In the genomic region with DNA sequence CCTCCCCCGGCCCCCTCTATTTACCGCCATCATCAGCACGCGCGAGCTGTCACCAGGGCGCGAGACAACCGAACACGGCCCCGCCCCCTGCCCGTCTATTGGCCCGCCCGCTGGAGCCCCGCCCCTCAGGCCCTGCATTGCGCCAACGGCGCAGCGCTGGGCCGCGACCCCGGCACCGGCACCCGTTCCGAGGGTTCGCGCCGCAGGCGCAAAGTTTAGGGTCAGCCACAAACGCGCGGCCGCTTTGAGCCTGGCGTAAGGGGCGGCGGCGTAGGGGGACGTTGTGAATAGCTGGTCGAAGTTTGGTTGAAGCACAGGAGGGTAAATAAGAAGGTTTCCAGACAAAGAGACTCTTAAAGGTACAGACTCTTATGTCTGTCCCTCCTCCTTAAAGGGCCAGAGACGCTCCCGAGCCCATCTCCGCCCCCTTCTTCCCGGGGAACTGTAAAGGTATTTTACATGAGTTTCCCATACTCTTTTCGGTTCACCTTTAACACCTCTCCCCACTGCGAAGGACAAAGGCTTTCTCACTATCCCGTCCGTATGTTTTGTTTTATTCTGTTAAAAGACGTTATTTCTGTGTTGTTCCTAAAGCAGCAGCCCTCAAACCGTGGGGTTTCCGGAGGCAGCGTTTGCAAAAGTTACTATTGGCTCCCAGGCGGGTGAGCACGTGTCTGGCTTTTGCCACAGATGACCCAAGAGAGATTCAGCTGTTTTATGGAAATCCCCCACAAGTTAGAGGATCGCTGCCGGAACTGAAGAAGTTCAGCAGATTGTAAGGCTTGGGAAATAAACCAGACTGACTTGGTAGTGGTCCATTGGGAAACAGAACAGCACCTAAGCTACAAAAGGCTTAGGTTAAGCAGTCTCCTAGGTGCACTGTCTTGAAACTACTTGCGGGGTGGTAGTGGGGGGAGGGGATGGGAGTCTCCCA, we compare ENCODE assay signal across 8 cellular contexts. TPM values are rescaled to one million over a fixed set of nuclear protein-coding genes. Genes with fewer than 3 reads are reported as not detected.
DNase-seq lines count a peak whose midpoint lies in the region; ATAC-seq, FAIRE-seq and TF ChIP-seq lines count a peak whose summit lies in the region.

Gene USP49 (minus strand): TSS at position 76 of the 934 bp plus-strand sequence. CDS start 88,392 bp downstream, outside the sequence.

- peak within 1 kb of the TSS; percentile 89 for H3K27ac Mint-ChIP-seq in activated naive CD8-positive, alpha-beta T cell treated with anti-CD3 and anti-CD28 coated beads, Interleukin-2, amount 50 U/mL, for 24 hours
- peak within 1 kb of the TSS; percentile 96 for H3K27ac Mint-ChIP-seq in progenitor cell of endocrine pancreas

- H3K9me3 ChIP-seq in SU-DHL-6 (ENCODE audit: insufficient read depth, low read length), result no peaks in the 10 kb centered on the region

- intact Hi-C loops in left cardiac atrium (cut with DNase I), result no loop called here

- H3K27ac ChIP-seq in SU-DHL-6 (ENCODE audit: low read depth, low read length), result peak within 1 kb of the TSS; percentile 86

- H3K27me3 Mint-ChIP-seq in activated naive CD8-positive, alpha-beta T cell treated with anti-CD3 and anti-CD28 coated beads, Interleukin-2, amount 50 U/mL, for 24 hours, result no peaks in the 10 kb centered on the region
- H3K27me3 Mint-ChIP-seq in progenitor cell of endocrine pancreas, result no peaks in the 10 kb centered on the region

- TF ChIP-seq CTCF in SU-DHL-6 (IDR thresholded peaks at IDR 0.05; ENCODE audit: insufficient read depth, low read length, poor library complexity, severe bottlenecking) (no peak), progenitor cell of endocrine pancreas (IDR thresholded peaks at IDR 0.05; ENCODE audit: unreplicated experiment) (no peak)

- no peaks in the 10 kb centered on the region for H3K9me2 ChIP-seq in SU-DHL-6 (replicated peaks; ENCODE audit: insufficient read depth, low read length)

- H2AFZ ChIP-seq in SU-DHL-6 (ENCODE audit: low read depth, low read length, severe bottlenecking), result peak within 1 kb of the TSS; percentile 79

- 0 out of 2 replicates have a peak, but pooled peaks cover 16% of the 10 kb centered on the region for H4K20me1 ChIP-seq in SU-DHL-6 (ENCODE audit: low read depth, low read length)

- H3K4me1 Mint-ChIP-seq in activated naive CD8-positive, alpha-beta T cell treated with anti-CD3 and anti-CD28 coated beads, Interleukin-2, amount 50 U/mL, for 24 hours, result peaks cover 9% of the 10 kb centered on the region
- peaks cover 13% of the 10 kb centered on the region for H3K4me1 Mint-ChIP-seq in progenitor cell of endocrine pancreas (ENCODE audit: low read depth)

- FAIRE-seq in GM12892 (lab: Jason Lieb, UNC), result peak; percentile 92

- peaks cover 44% of the 10 kb centered on the region for H3F3A ChIP-seq in SU-DHL-6 (ENCODE audit: insufficient read depth)

- H3K79me2 ChIP-seq in SU-DHL-6 (ENCODE audit: insufficient read depth, low read length), result peaks cover 41% of the 10 kb centered on the region

- no peaks in the 10 kb centered on the region for H3K36me3 Mint-ChIP-seq in activated naive CD8-positive, alpha-beta T cell treated with anti-CD3 and anti-CD28 coated beads, Interleukin-2, amount 50 U/mL, for 24 hours (ENCODE audit: low read depth)
- no peaks in the 10 kb centered on the region for H3K36me3 Mint-ChIP-seq in progenitor cell of endocrine pancreas (ENCODE audit: insufficient read depth)

- peak within 1 kb of the TSS; percentile 87 for H3K9ac ChIP-seq in SU-DHL-6 (ENCODE audit: low read length)

- H3K4me3 Mint-ChIP-seq in activated naive CD8-positive, alpha-beta T cell treated with anti-CD3 and anti-CD28 coated beads, Interleukin-2, amount 50 U/mL, for 24 hours, result no peak within 1 kb of the TSS
- H3K4me3 Mint-ChIP-seq in progenitor cell of endocrine pancreas (ENCODE audit: low read depth), result no peak within 1 kb of the TSS

- no peaks in the 10 kb centered on the region for H3K27me3 ChIP-seq in SU-DHL-6 (ENCODE audit: low read length)

- peak within 1 kb of the TSS; percentile 71 for H3K4me2 ChIP-seq in SU-DHL-6 (ENCODE audit: low read depth, low read length, poor library complexity, severe bottlenecking)

- H3K9me3 Mint-ChIP-seq in activated naive CD8-positive, alpha-beta T cell treated with anti-CD3 and anti-CD28 coated beads, Interleukin-2, amount 50 U/mL, for 24 hours, result no peaks in the 10 kb centered on the region
- no peaks in the 10 kb centered on the region for H3K9me3 Mint-ChIP-seq in progenitor cell of endocrine pancreas (ENCODE audit: low read depth)

- peak within 1 kb of the TSS; percentile 94 for H3K4me3 ChIP-seq in SU-DHL-6 (ENCODE audit: insufficient read depth, low read length, poor library complexity, severe bottlenecking)

- H3K36me3 ChIP-seq in SU-DHL-6 (ENCODE audit: low read length), result peaks cover 20% of the 10 kb centered on the region; the same call in 1 of the 2 replicates

- TF ChIP-seq POLR2A in GM12892 (IDR thresholded peaks at IDR 0.05; ENCODE audit: low read depth, low read length), result peak; percentile 72

- ATAC-seq in HG02798 (IDR thresholded peaks at IDR 0.05; ENCODE audit: poor library complexity, unreplicated experiment), result peak; percentile 91
- peak; percentile 95 for ATAC-seq in activated naive CD8-positive, alpha-beta T cell treated with anti-CD3 and anti-CD28 coated beads, Interleukin-2, amount 50 U/mL, for 24 hours
- ATAC-seq in left cardiac atrium, result peak; percentile 99

- DNase-seq in GM12892 (ENCODE audit: insufficient read length), result peak; percentile 82
- peak; percentile 77 for DNase-seq in NCI-H1417 treated with DMSO at 0.1 percent for 48 hours (lab: John Stamatoyannopoulos, UW)
- peak; percentile 94 for DNase-seq in activated naive CD8-positive, alpha-beta T cell treated with anti-CD3 and anti-CD28 coated beads, Interleukin-2, amount 50 U/mL, for 24 hours
- DNase-seq in left cardiac atrium, result peak; percentile 92
- DNase-seq in progenitor cell of endocrine pancreas (ENCODE audit: low spot score, unreplicated experiment), result peak; percentile 88
- peak; percentile 86 for DNase-seq in ureter (ENCODE audit: low spot score)

RNA-seq across cellular contexts. Expression of gene USP49, which starts in this region (rescaled TPM):
- polyA plus RNA-seq in GM12892 (2012; ENCODE audit: missing spikeins), result 6.1 TPM
- total RNA-seq in left cardiac atrium, result 1 to 10 TPM; 1.6 to 1.7 TPM
- 17.3 and 19.4 TPM in 2 replicates for total RNA-seq in progenitor cell of endocrine pancreas
- total RNA-seq in ureter, result 6.0 TPM

Comparison
In these comparisons a context has a peak if more than half of its experiments do, and no peak if none do; other contexts are left out.
1. Peak in every context shown above with its lines: DNase-seq, ATAC-seq, H3K4me3 ChIP-seq and H3K27ac ChIP-seq.